Comparison of ENCODE assay signal across 8 cellular contexts in the genomic region with DNA sequence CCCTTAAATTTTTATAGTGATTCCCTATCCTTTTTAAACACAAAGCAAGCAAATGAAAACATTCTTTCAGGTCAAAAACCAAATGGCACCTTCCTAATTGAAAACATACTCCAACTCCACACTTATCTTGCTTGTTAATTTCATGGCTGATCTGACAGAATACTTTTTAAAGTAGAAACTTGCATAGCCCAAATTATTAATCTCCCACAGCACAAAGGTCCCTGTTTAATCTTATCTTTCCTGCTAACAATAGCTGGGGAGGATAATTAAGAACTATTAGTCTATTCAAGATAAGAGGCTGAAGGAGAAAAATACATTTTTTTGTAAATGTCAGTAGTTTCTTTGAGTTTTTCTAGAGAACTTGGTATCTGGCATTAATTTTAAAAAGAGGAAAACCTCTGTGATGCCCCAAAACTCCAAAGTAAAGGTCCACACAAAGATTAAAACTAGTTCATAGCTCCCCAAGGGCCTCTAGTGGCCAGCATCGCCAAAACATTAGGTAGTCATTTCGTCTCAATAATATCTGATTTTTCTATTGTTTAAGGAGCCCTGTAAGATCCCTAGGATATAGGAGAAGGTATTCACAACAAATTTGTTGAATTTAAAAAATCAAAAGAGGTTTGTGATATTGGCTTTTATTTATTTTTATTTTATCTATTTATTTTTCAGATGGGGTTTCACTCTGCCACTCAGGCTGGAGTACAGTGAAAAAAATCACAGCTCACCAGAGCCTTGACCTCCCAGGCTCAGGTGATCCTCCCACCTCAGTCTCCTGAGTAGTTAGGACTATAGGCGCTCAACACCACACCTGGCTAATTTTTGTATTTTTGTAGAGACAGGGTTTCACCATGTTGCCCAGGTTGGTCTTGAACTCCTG. TPM values are rescaled to one million over a fixed set of nuclear protein-coding genes. Genes with fewer than 3 reads are reported as not detected.
DNase-seq lines count a peak whose midpoint lies in the region; ATAC-seq and TF ChIP-seq lines count a peak whose summit lies in the region.

No MANE protein-coding gene starts in this region.

- WGBS in psoas muscle, 3 donors = 46 to 56% (median 50%) methylated on average over 3 of the region's 3 CpGs

- H3K4me1 ChIP-seq in psoas muscle = no peaks in the 10 kb centered on the region

- intact Hi-C loops in psoas muscle (cut with DNase I) = loop anchor here (5.0 to 10.0 kb wide), 2 partner anchors 281 to 318 kb away; no protein-coding TSS in a partner anchor

- no peaks in the 10 kb centered on the region for H3K9me3 ChIP-seq in psoas muscle

- no peaks in the 10 kb centered on the region for H3K27me3 ChIP-seq in psoas muscle (ENCODE audit: insufficient read depth in 3 of 3, low read length in 2 of 3)

- H3K36me3 ChIP-seq in psoas muscle (ENCODE audit: insufficient read depth in 1 of 2, low read depth in 1 of 2) = peaks cover 0 to 52% of the 10 kb centered on the region in 2 donors

- no peak overlapping the region for H3K4me3 ChIP-seq in psoas muscle

- H3K27ac ChIP-seq in 22Rv1 = no peak overlapping the region
- no peak overlapping the region for H3K27ac ChIP-seq in psoas muscle

- peak; percentile 66 for TF ChIP-seq CTCF in 22Rv1 (IDR thresholded peaks at IDR 0.05)
- peak; percentile 31 for TF ChIP-seq CTCF in psoas muscle (IDR thresholded peaks at IDR 0.05)

- no peak for ATAC-seq in psoas muscle
- ATAC-seq in HG02970 (IDR thresholded peaks at IDR 0.05; ENCODE audit: low FRiP score, unreplicated experiment) = no peak
- no peak for ATAC-seq in GM18520 (IDR thresholded peaks at IDR 0.05; ENCODE audit: unreplicated experiment)

- peak; percentile 64 for DNase-seq in EH (ENCODE audit: low read depth)
- DNase-seq in NCI-H226 = peak; percentile 40
- DNase-seq in activated T-cell treated with anti-CD3 and anti-CD28 coated beads, Interleukin-2, amount 50 U/mL, for 1 hour = peak; percentile 36
- DNase-seq in foreskin melanocyte = peak; percentile 28
- DNase-seq in psoas muscle = no peak

RNA-seq across cellular contexts. Expression of a gene that starts 14.7 kb away (rescaled TPM):
- total RNA-seq in psoas muscle = 10 to 100 TPM; 15.4 to 23.5 (median 18.9) TPM
- 10 to 100 TPM in 2 of 3 donors, 1 to 10 TPM in 1; 4.9 to 19.3 (median 11.7) TPM for polyA plus RNA-seq in psoas muscle

RNA-seq across cellular contexts. Expression of a gene that starts 15.0 kb away (rescaled TPM):
- 10 to 100 TPM in 3 of 4 donors, 1 to 10 TPM in 1; 5.5 to 20.8 (median 14.0) TPM for total RNA-seq in psoas muscle
- polyA plus RNA-seq in psoas muscle = 10 to 100 TPM; 11.9 to 29.8 (median 15.4) TPM

RNA-seq across cellular contexts. Expression of a gene that starts 15.0 kb away (rescaled TPM):
- 1 to 10 TPM; 4.0 to 7.0 (median 5.8) TPM for total RNA-seq in psoas muscle
- 1 to 10 TPM; 3.4 to 9.7 (median 5.8) TPM for polyA plus RNA-seq in psoas muscle

RNA-seq across cellular contexts. Expression of a gene that starts 48.4 kb away (rescaled TPM):
- total RNA-seq in psoas muscle = 1 to 10 TPM; 1.7 to 3.1 (median 2.6) TPM
- 1 to 10 TPM; 1.0 to 1.8 (median 1.5) TPM for polyA plus RNA-seq in psoas muscle

RNA-seq across cellular contexts. Expression of a gene that starts 55.5 kb away (rescaled TPM):
- 1 to 10 TPM; 4.4 to 7.9 (median 6.2) TPM for total RNA-seq in psoas muscle
- 1 to 10 TPM; 2.3 to 6.3 (median 5.8) TPM for polyA plus RNA-seq in psoas muscle

Comparison
In these comparisons a context has a peak if more than half of its experiments do, and no peak if none do; other contexts are left out.
1. DNase-seq: peak in EH (single experiment), NCI-H226 (single experiment), activated T-cell treated with anti-CD3 and anti-CD28 coated beads, Interleukin-2, amount 50 U/mL, for 1 hour (single experiment) and foreskin melanocyte (single experiment); none in psoas muscle (0 of 2).